Comparison of ENCODE assay signal across 10 cellular contexts in the genomic region with DNA sequence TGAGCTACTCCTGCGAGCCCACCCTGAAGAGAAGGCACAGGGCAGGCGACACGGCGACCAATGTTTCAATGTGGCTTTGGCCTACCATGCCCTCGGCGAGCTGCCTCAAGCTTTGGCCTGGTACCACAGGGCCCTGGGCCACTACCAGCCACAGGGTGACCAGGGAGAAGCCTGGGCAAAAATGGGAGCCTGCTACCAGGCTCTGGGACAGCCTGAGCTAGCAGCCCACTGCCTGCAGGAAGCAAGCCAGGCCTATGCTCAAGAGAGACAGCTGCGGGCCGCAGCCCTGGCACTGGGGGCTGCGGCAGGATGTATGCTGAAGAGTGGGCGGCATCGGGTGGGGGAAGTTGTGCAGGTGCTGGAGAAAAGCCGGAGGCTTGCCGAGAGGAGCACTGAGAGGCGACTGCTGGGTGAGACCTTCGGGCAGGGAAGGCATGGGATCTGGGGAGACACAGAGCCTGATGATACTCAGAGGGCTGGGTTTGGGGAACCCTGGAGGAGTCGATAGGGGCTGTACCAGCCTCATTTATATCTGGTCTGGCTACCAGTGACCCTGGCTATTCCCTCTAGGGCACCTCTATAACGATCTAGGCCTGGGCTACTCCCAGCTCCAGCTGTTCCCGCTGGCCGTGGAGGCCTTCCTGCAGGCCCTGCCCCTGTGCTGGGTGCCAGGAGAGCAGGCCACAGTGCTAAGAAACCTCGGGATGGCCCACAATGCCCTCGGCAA. TPM values are rescaled to one million over a fixed set of nuclear protein-coding genes. Genes with fewer than 3 reads are reported as not detected.
DNase-seq lines count a peak whose midpoint lies in the region; ATAC-seq, FAIRE-seq and TF ChIP-seq lines count a peak whose summit lies in the region.
"Had no signal": no experiment of that assay in that cellular context is flagged by ENCODE, and none has a peak within 500 bp of the region (broad histone marks: within the 10 kb centered on the region; RNA-seq: fewer than 3 reads in every experiment).

No MANE protein-coding gene starts in this region.

- SMC1A ChIA-PET in GM12878 (lab: Charles Lee; ENCODE audit: uncharacterized antibody, unreplicated experiment), result interaction anchor here (0.9 to 2.3 kb wide), 4 partner anchors 27 to 128 kb away, joined by 3 to 8 read pairs (median 8); a partner anchor contains a TSS

- H2AFZ ChIP-seq in GM12878 (ENCODE audit: control insufficient read depth, low read depth, low read length), result peak overlapping the region; percentile 83

- FAIRE-seq in GM12878 (lab: Jason Lieb, UNC) (no peak), RCC 7860 (lab: Jason Lieb, UNC) (no peak)

- no peak for TF ChIP-seq CTCF in GM12878 (IDR thresholded peaks at IDR 0.05 in 2 of 3, conservative IDR thresholded peaks at IDR 0.05 in 1 of 3; ENCODE audit: control insufficient read depth in 2 of 3, extremely low read depth in 1 of 3, insufficient read depth in 1 of 3, low read depth in 3 of 3, low read length in 3 of 3)

- DNase-seq in T-helper 17 cell (no peak), GM12878 (ENCODE audit: low read depth, low spot score) (no peak), RCC 7860 (ENCODE audit: low spot score) (no peak)
- DNase-seq in stimulated activated CD8-positive, alpha-beta memory T cell treated with anti-CD3 and anti-CD28 coated beads, Interleukin-12 subunit alpha, Interleukin-12 subunit beta, amount 100 ng/mL, for 1 hour (ENCODE audit: low read depth), result peak; percentile 24
- DNase-seq: NCI-H187 treated with DMSO at 0.1 percent for 48 hours had no signal

- no peaks in the 10 kb centered on the region for H3K9me3 ChIP-seq in T-helper 17 cell (ENCODE audit: control insufficient read depth, low read length, poor library complexity, severe bottlenecking)
- no peaks in the 10 kb centered on the region for H3K9me3 ChIP-seq in GM12878 (replicated peaks; ENCODE audit: control insufficient read depth, insufficient read depth, low read length)

- H3K9ac ChIP-seq in GM12878 (ENCODE audit: control insufficient read depth, insufficient read depth, low read length), result peak overlapping the region; percentile 66

- intact Hi-C loops in GM12878 (cut with micrococcal nuclease; ENCODE audit: unreplicated experiment), result no loop called here

- peak overlapping the region; percentile 43; the same call in 1 of the 2 replicates for H3K4me3 ChIP-seq in GM12878

- no peaks in the 10 kb centered on the region for H4K20me1 ChIP-seq in GM12878 (ENCODE audit: control insufficient read depth, insufficient read depth)

- peaks cover 8% of the 10 kb centered on the region for H3K4me1 Mint-ChIP-seq in T-helper 17 cell

- RAD21 ChIA-PET in GM12878 (lab: Charles Lee; ENCODE audit: unreplicated experiment), result interaction anchor here (0.9 to 2.2 kb wide), 12 partner anchors 9 to 196 kb away, joined by 3 to 9 read pairs (median 4); a partner anchor contains a TSS

- no peak for TF ChIP-seq EP300 in GM12878 (IDR thresholded peaks at IDR 0.05; ENCODE audit: borderline replicate concordance in 1 of 2, control insufficient read depth in 1 of 2, low read depth in 2 of 2, low read length in 2 of 2)

- no peaks in the 10 kb centered on the region for H3K79me2 ChIP-seq in GM12878 (ENCODE audit: control insufficient read depth, insufficient read depth, low read length)

- H3K27ac Mint-ChIP-seq in T-helper 17 cell, result peak overlapping the region; percentile 27
- H3K27ac Mint-ChIP-seq: endodermal cell, nephron had no signal

- TF ChIP-seq RAD21 in GM12878 (IDR thresholded peaks at IDR 0.05; ENCODE audit: insufficient read depth, low read depth, low read length), result no peak

- ATAC-seq in GM19463 (IDR thresholded peaks at IDR 0.05; ENCODE audit: unreplicated experiment) (peak; percentile 56), T-helper 17 cell (no peak), GM12878 (no peak), esophagus mucosa (no peak), GM21737 (IDR thresholded peaks at IDR 0.05; ENCODE audit: unreplicated experiment) (no peak)

- H3K4me3 Mint-ChIP-seq in T-helper 17 cell, result no peak overlapping the region
- H3K4me3 Mint-ChIP-seq: endodermal cell, nephron had no signal

- no peaks in the 10 kb centered on the region; a peak in 1 of 4 replicates for H3K27me3 ChIP-seq in GM12878 (replicated peaks in 1 of 2; ENCODE audit: control insufficient read depth in 2 of 2, insufficient read depth in 2 of 2, low read length in 1 of 2)

- H3K4me2 ChIP-seq in GM12878 (ENCODE audit: control insufficient read depth, insufficient read depth), result peak overlapping the region; percentile 21; the same call in 1 of the 2 replicates

- CTCF ChIA-PET in GM12878 (lab: Yijun Ruan, JAX), result interaction anchor here (0.6 to 5.7 kb wide), 15 partner anchors 10 to 198 kb away, joined by 3 to 36 read pairs (median 4); a partner anchor contains a TSS

- peak; percentile 48 for TF ChIP-seq POLR2A in GM12878 (IDR thresholded peaks at IDR 0.05; ENCODE audit: low read depth, low read length)

- H3K27me3 Mint-ChIP-seq in T-helper 17 cell, result peaks cover 7% of the 10 kb centered on the region

- peak overlapping the region; percentile 50; the same call in 1 of the 2 replicates for H3K27ac ChIP-seq in GM12878 (ENCODE audit: control insufficient read depth, insufficient read depth)

- 53% methylated on average over 21 of the region's 21 CpGs for WGBS in GM12878 (ENCODE audit: insufficient coverage, insufficient replicate concordance, low lambda C conversion rate, missing lambda C conversion rate)

- no peaks in the 10 kb centered on the region for H3K36me3 ChIP-seq in GM12878 (ENCODE audit: control insufficient read depth in 2 of 2, insufficient read depth in 2 of 2, low read length in 1 of 2)

- POLR2A ChIA-PET in GM12878 (lab: Charles Lee), result interaction anchor here (1.0 kb wide), 1 partner anchor 84 kb away, joined by 4 read pairs; no protein-coding TSS in a partner anchor

- H3K36me3 Mint-ChIP-seq in T-helper 17 cell (ENCODE audit: low read depth), result peaks cover 2% of the 10 kb centered on the region

- in situ Hi-C loops in GM12878 (cut with MboI), result no loop called here

- peaks cover 16% of the 10 kb centered on the region for H3K4me1 ChIP-seq in GM12878 (ENCODE audit: control insufficient read depth, insufficient read depth, low read length)

- no TSS peak for BruUV-seq in GM12878 (replicated peaks; lab: Mats Ljungman, UMichigan)

RNA-seq across cellular contexts. Expression of a gene that starts 2.3 kb away (rescaled TPM):
- total RNA-seq in T-helper 17 cell (under 1 TPM in 1 of 2 donors, not detected in 1; 0.94 TPM), GM12878 (2014; rRNA removed) (4.5 and 4.6 TPM in 2 replicates), GM12878 (2014; rRNA removed; fragmentation: Illumina TruSeq; extraction: Trizol) (2.1 and 2.9 TPM in 2 replicates), GM12878 (2021) (4.7 and 6.4 TPM in 2 replicates), esophagus mucosa (not detected)
- total RNA-seq in GM12878 (2013; cell fraction: nucleolus; rRNA removed), result not detected in 2 replicates
- 1.6 TPM for polyA plus RNA-seq in GM12878 (2011; ENCODE audit: low read depth)
- polyA plus RNA-seq in GM12878 (2011; rRNA removed) (not detected in 2 replicates), GM12878 (2014; fragmentation: Illumina TruSeq; extraction: Trizol) (1.4 and 4.0 TPM in 2 replicates), GM12878 (2014; fragmentation: Nextera tagmentation; extraction: Ambion mirVana) (under 1 TPM; 0.05 TPM), GM12878 (2014; rRNA removed) (3.7 and 4.2 TPM in 2 replicates), GM12878 (2016; fragmentation: Nextera tagmentation; extraction: Ambion mirVana) (1 to 10 TPM; 1.4 to 1.9 TPM)
- 0.05 TPM in 1 of 2 replicates, not detected in the other for polyA plus RNA-seq in GM12878 (2011; cell fraction: cytosol; rRNA removed)
- polyA plus RNA-seq in GM12878 (2011; cell fraction: nucleus; rRNA removed), result 0.13 and 0.16 TPM in 2 replicates
- polyA plus RNA-seq in GM12878 (2012), result 2.7 and 2.9 TPM in 2 replicates
- polyA minus RNA-seq in GM12878 (2011; rRNA and poly(A)+ RNA removed), result not detected in 2 replicates
- polyA minus RNA-seq in GM12878 (2011; cell fraction: cytosol; rRNA and poly(A)+ RNA removed), result not detected in 2 replicates
- not detected in 2 replicates for polyA minus RNA-seq in GM12878 (2011; cell fraction: nucleus; rRNA and poly(A)+ RNA removed)
- total RNA-seq: endodermal cell had no signal

RNA-seq across cellular contexts. Expression of a gene that starts 9.5 kb away (rescaled TPM):
- total RNA-seq in T-helper 17 cell (not detected), GM12878 (2014; rRNA removed) (7.6 and 8.9 TPM in 2 replicates), GM12878 (2014; rRNA removed; fragmentation: Illumina TruSeq; extraction: Trizol) (5.1 and 6.4 TPM in 2 replicates), GM12878 (2021) (10.5 and 11.3 TPM in 2 replicates), esophagus mucosa (11.8 TPM)
- total RNA-seq in GM12878 (2013; cell fraction: nucleolus; rRNA removed), result 18.5 and 21.9 TPM in 2 replicates
- polyA plus RNA-seq in GM12878 (2011; ENCODE audit: low read depth), result 3.1 TPM
- polyA plus RNA-seq in GM12878 (2011; rRNA removed) (4.9 and 8.1 TPM in 2 replicates), GM12878 (2014; fragmentation: Illumina TruSeq; extraction: Trizol) (4.4 and 7.1 TPM in 2 replicates), GM12878 (2014; fragmentation: Nextera tagmentation; extraction: Ambion mirVana) (1 to 10 TPM; 1.1 to 1.2 TPM), GM12878 (2014; rRNA removed) (10.5 and 10.7 TPM in 2 replicates), GM12878 (2016; fragmentation: Nextera tagmentation; extraction: Ambion mirVana) (1 to 10 TPM; 8.9 to 9.4 TPM)
- polyA plus RNA-seq in GM12878 (2011; cell fraction: cytosol; rRNA removed), result 5.4 and 7.0 TPM in 2 replicates
- polyA plus RNA-seq in GM12878 (2011; cell fraction: nucleus; rRNA removed), result 58.8 and 67.9 TPM in 2 replicates
- polyA plus RNA-seq in GM12878 (2012), result 5.4 and 7.3 TPM in 2 replicates
- polyA minus RNA-seq in GM12878 (2011; rRNA and poly(A)+ RNA removed), result 6.6 and 8.0 TPM in 2 replicates
- polyA minus RNA-seq in GM12878 (2011; cell fraction: cytosol; rRNA and poly(A)+ RNA removed), result 2.7 and 2.9 TPM in 2 replicates
- polyA minus RNA-seq in GM12878 (2011; cell fraction: nucleus; rRNA and poly(A)+ RNA removed), result 7.0 and 9.4 TPM in 2 replicates

RNA-seq across cellular contexts. Expression of a gene that starts 9.8 kb away (rescaled TPM):
- 10 to 100 TPM; 27.5 to 32.0 TPM for total RNA-seq in T-helper 17 cell
- total RNA-seq in GM12878 (2013; cell fraction: nucleolus; rRNA removed), result 19.2 and 22.0 TPM in 2 replicates
- total RNA-seq in GM12878 (2014; rRNA removed), result 85.1 and 90.3 TPM in 2 replicates
- total RNA-seq in GM12878 (2014; rRNA removed; fragmentation: Illumina TruSeq; extraction: Trizol), result 56.5 and 56.6 TPM in 2 replicates
- 77.0 and 77.9 TPM in 2 replicates for total RNA-seq in GM12878 (2021)
- polyA plus RNA-seq in GM12878 (2011; ENCODE audit: low read depth), result 17.5 TPM
- 15.4 and 17.8 TPM in 2 replicates for polyA plus RNA-seq in GM12878 (2011; rRNA removed)
- 32.5 and 32.7 TPM in 2 replicates for polyA plus RNA-seq in GM12878 (2011; cell fraction: cytosol; rRNA removed)
- 17.5 and 23.9 TPM in 2 replicates for polyA plus RNA-seq in GM12878 (2011; cell fraction: nucleus; rRNA removed)
- polyA plus RNA-seq in GM12878 (2012), result 37.5 and 46.4 TPM in 2 replicates
- polyA plus RNA-seq in GM12878 (2014; fragmentation: Illumina TruSeq; extraction: Trizol), result 58.6 and 72.4 TPM in 2 replicates
- 10 to 100 TPM; 18.1 to 65.1 TPM for polyA plus RNA-seq in GM12878 (2014; fragmentation: Nextera tagmentation; extraction: Ambion mirVana)
- 64.3 and 66.3 TPM in 2 replicates for polyA plus RNA-seq in GM12878 (2014; rRNA removed)
- 10 to 100 TPM; 84.2 to 93.3 TPM for polyA plus RNA-seq in GM12878 (2016; fragmentation: Nextera tagmentation; extraction: Ambion mirVana)
- 14.3 and 25.8 TPM in 2 replicates for polyA minus RNA-seq in GM12878 (2011; rRNA and poly(A)+ RNA removed)
- 8.3 and 11.0 TPM in 2 replicates for polyA minus RNA-seq in GM12878 (2011; cell fraction: cytosol; rRNA and poly(A)+ RNA removed)
- polyA minus RNA-seq in GM12878 (2011; cell fraction: nucleus; rRNA and poly(A)+ RNA removed), result 12.7 and 14.5 TPM in 2 replicates
- 80.4 TPM for total RNA-seq in esophagus mucosa

RNA-seq across cellular contexts. Expression of a gene that starts 19.5 kb away (rescaled TPM):
- total RNA-seq in T-helper 17 cell, result 10 to 100 TPM; 39.2 to 39.6 TPM
- total RNA-seq in GM12878 (2013; cell fraction: nucleolus; rRNA removed), result 62.1 and 73.0 TPM in 2 replicates
- total RNA-seq in GM12878 (2014; rRNA removed), result 33.5 and 35.5 TPM in 2 replicates
- 62.1 and 65.3 TPM in 2 replicates for total RNA-seq in GM12878 (2014; rRNA removed; fragmentation: Illumina TruSeq; extraction: Trizol)
- total RNA-seq in GM12878 (2021), result 53.2 and 60.7 TPM in 2 replicates
- polyA plus RNA-seq in GM12878 (2011; ENCODE audit: low read depth), result 44.4 TPM
- 50.0 and 55.9 TPM in 2 replicates for polyA plus RNA-seq in GM12878 (2011; rRNA removed)
- polyA plus RNA-seq in GM12878 (2011; cell fraction: cytosol; rRNA removed), result 33.6 and 44.2 TPM in 2 replicates
- 49.9 and 57.1 TPM in 2 replicates for polyA plus RNA-seq in GM12878 (2011; cell fraction: nucleus; rRNA removed)
- polyA plus RNA-seq in GM12878 (2012), result 29.2 and 43.3 TPM in 2 replicates
- 89.3 and 95.9 TPM in 2 replicates for polyA plus RNA-seq in GM12878 (2014; fragmentation: Illumina TruSeq; extraction: Trizol)
- polyA plus RNA-seq in GM12878 (2014; fragmentation: Nextera tagmentation; extraction: Ambion mirVana), result 10 to 100 TPM; 82.5 to 90.4 TPM
- 49.6 and 49.9 TPM in 2 replicates for polyA plus RNA-seq in GM12878 (2014; rRNA removed)
- 100 to 1,000 TPM; 108 to 111 TPM for polyA plus RNA-seq in GM12878 (2016; fragmentation: Nextera tagmentation; extraction: Ambion mirVana)
- polyA minus RNA-seq in GM12878 (2011; rRNA and poly(A)+ RNA removed), result 55.6 and 71.4 TPM in 2 replicates
- 13.2 and 19.0 TPM in 2 replicates for polyA minus RNA-seq in GM12878 (2011; cell fraction: cytosol; rRNA and poly(A)+ RNA removed)
- polyA minus RNA-seq in GM12878 (2011; cell fraction: nucleus; rRNA and poly(A)+ RNA removed), result 40.1 and 73.7 TPM in 2 replicates
- total RNA-seq in esophagus mucosa, result 20.3 TPM

RNA-seq across cellular contexts. Expression of a gene that starts 37.4 kb away (rescaled TPM):
- total RNA-seq in T-helper 17 cell, result under 1 TPM in 1 of 2 donors, not detected in 1; 0.35 TPM
- total RNA-seq in GM12878 (2013; cell fraction: nucleolus; rRNA removed), result not detected in 2 replicates
- total RNA-seq in GM12878 (2014; rRNA removed), result not detected in 2 replicates
- not detected in 2 replicates for total RNA-seq in GM12878 (2014; rRNA removed; fragmentation: Illumina TruSeq; extraction: Trizol)
- not detected in 2 replicates for total RNA-seq in GM12878 (2021)
- polyA plus RNA-seq in GM12878 (2011; ENCODE audit: low read depth), result not detected
- polyA plus RNA-seq in GM12878 (2011; rRNA removed), result not detected in 2 replicates
- 0.07 and 0.12 TPM in 2 replicates for polyA plus RNA-seq in GM12878 (2011; cell fraction: cytosol; rRNA removed)
- polyA plus RNA-seq in GM12878 (2011; cell fraction: nucleus; rRNA removed), result 0.79 and 1.1 TPM in 2 replicates
- 0.11 TPM in 1 of 2 replicates, not detected in the other for polyA plus RNA-seq in GM12878 (2012)
- polyA plus RNA-seq in GM12878 (2014; fragmentation: Illumina TruSeq; extraction: Trizol), result not detected in 2 replicates
- polyA plus RNA-seq in GM12878 (2014; fragmentation: Nextera tagmentation; extraction: Ambion mirVana), result not detected
- 0.15 TPM in 1 of 2 replicates, not detected in the other for polyA plus RNA-seq in GM12878 (2014; rRNA removed)
- under 1 TPM in 1 of 2 experiments, not detected in 1; 0.24 TPM for polyA plus RNA-seq in GM12878 (2016; fragmentation: Nextera tagmentation; extraction: Ambion mirVana)
- not detected in 2 replicates for polyA minus RNA-seq in GM12878 (2011; rRNA and poly(A)+ RNA removed)
- polyA minus RNA-seq in GM12878 (2011; cell fraction: cytosol; rRNA and poly(A)+ RNA removed), result not detected in 2 replicates
- not detected in 2 replicates for polyA minus RNA-seq in GM12878 (2011; cell fraction: nucleus; rRNA and poly(A)+ RNA removed)
- not detected for total RNA-seq in esophagus mucosa

Comparison
In these comparisons a context has a peak if more than half of its experiments do, and no peak if none do; other contexts are left out.
1. RNA of a gene that starts 9.5 kb away (total RNA-seq): 11.8 TPM in esophagus mucosa (single experiment) and 5.1 to 21.9 TPM in GM12878; not detected in T-helper 17 cell; every median in the first group is over 4 times any median in the second.